ENCODE assay signal across 10 cellular contexts in genomic region chr12:89117448-89118034, GRCh38.
DNase-seq lines count a peak whose midpoint lies in the region; ATAC-seq, FAIRE-seq and TF ChIP-seq lines count a peak whose summit lies in the region.
"Had no signal": no experiment of that assay in that cellular context is flagged by ENCODE, and none has a peak within 500 bp of the region (broad histone marks: within the 10 kb centered on the region; RNA-seq: fewer than 3 reads in every experiment).

No MANE protein-coding gene starts in this region.

- BruUV-seq in A673 (replicated peaks; lab: Mats Ljungman, UMichigan): no TSS peak

- TF ChIP-seq POLR2A in H54 (IDR thresholded peaks at IDR 0.05; ENCODE audit: low read depth, low read length): no peak

- peak; percentile 64 for ATAC-seq in SK-N-SH treated with all-trans-retinoic acid at 6 μM for 48 hours
- ATAC-seq in naive thymus-derived CD4-positive, alpha-beta T cell: no peak

- H3K4me3 Mint-ChIP-seq in naive thymus-derived CD4-positive, alpha-beta T cell: no peak overlapping the region
- H3K4me3 Mint-ChIP-seq: activated B cell treated with CpG ODN at 0.5 μM for 24 hours, nephron had no signal

- CTCF ChIA-PET in A673 (lab: Charles Lee): no interaction called here
- CTCF ChIA-PET in naive thymus-derived CD4-positive, alpha-beta T cell (lab: Charles Lee): no interaction called here

- in situ Hi-C loops in G401 (cut with HindIII; ENCODE audit: low sequenced_read_pairs): no loop called here

- peaks cover 0 to 7% (median 0%) of the 10 kb centered on the region in 7 donors for H3K4me1 Mint-ChIP-seq in naive thymus-derived CD4-positive, alpha-beta T cell
- H3K4me1 Mint-ChIP-seq: activated B cell treated with CpG ODN at 0.5 μM for 24 hours, nephron had no signal

- TF ChIP-seq CTCF in A673 (conservative IDR thresholded peaks at IDR 0.05; ENCODE audit: low read depth, low read length): no peak

- POLR2A ChIA-PET in A673 (lab: Charles Lee; ENCODE audit: low non-redundant PET): no interaction called here
- POLR2A ChIA-PET in naive thymus-derived CD4-positive, alpha-beta T cell (lab: Charles Lee): no interaction called here

- no peaks in the 10 kb centered on the region for H3K9me3 ChIP-seq in A673 (ENCODE audit: low read depth, low read length, poor library complexity, severe bottlenecking)
- H3K9me3 ChIP-seq in naive thymus-derived CD4-positive, alpha-beta T cell (ENCODE audit: control insufficient read depth in 2 of 3, low read length in 3 of 3): no peaks in the 10 kb centered on the region

- peak; percentile 93 for FAIRE-seq in H54 (lab: Jason Lieb, UNC)

- H3K27ac ChIP-seq in A673 (ENCODE audit: low read depth, low read length, poor library complexity, severe bottlenecking): no peak overlapping the region
- H3K27ac ChIP-seq in naive thymus-derived CD4-positive, alpha-beta T cell (ENCODE audit: low read depth, low read length): no peak overlapping the region

- H3K27me3 Mint-ChIP-seq in naive thymus-derived CD4-positive, alpha-beta T cell: peaks cover 0 to 8% (median 2%) of the 10 kb centered on the region in 5 donors

- no peak overlapping the region for H3K4me3 ChIP-seq in A673 (ENCODE audit: low read depth, low read length, poor library complexity, severe bottlenecking)
- no peak overlapping the region for H3K4me3 ChIP-seq in naive thymus-derived CD4-positive, alpha-beta T cell (ENCODE audit: low read length)

- intact Hi-C loops in A673 (cut with micrococcal nuclease; ENCODE audit: unreplicated experiment): no loop called here
- intact Hi-C loops in naive thymus-derived CD4-positive, alpha-beta T cell (cut with micrococcal nuclease): no loop called here

- peaks cover 0 to 8% (median 0%) of the 10 kb centered on the region in 11 donors for H3K9me3 Mint-ChIP-seq in naive thymus-derived CD4-positive, alpha-beta T cell
- H3K9me3 Mint-ChIP-seq: activated B cell treated with CpG ODN at 0.5 μM for 24 hours, nephron had no signal

- H3K36me3 Mint-ChIP-seq in naive thymus-derived CD4-positive, alpha-beta T cell: peaks cover 0 to 6% (median 0%) of the 10 kb centered on the region in 5 donors

- DNase-seq in A673 (ENCODE audit: low spot score) (peak; percentile 13), H54 (ENCODE audit: insufficient read length, low spot score) (no peak), kidney tubule cell (ENCODE audit: low spot score) (peak; percentile 76), NCI-H1694 treated with DMSO at 0.1 percent for 48 hours (lab: John Stamatoyannopoulos, UW) (no peak), NCI-H187 treated with DMSO at 0.1 percent for 48 hours (lab: John Stamatoyannopoulos, UW) (no peak), G401 (ENCODE audit: low spot score) (no peak)
- DNase-seq in naive thymus-derived CD4-positive, alpha-beta T cell: no peak
- DNase-seq: activated B cell treated with CpG ODN at 0.5 μM for 24 hours had no signal

- H3K36me3 ChIP-seq in A673 (ENCODE audit: insufficient read depth, low read length, poor library complexity, severe bottlenecking): no peaks in the 10 kb centered on the region
- no peaks in the 10 kb centered on the region for H3K36me3 ChIP-seq in naive thymus-derived CD4-positive, alpha-beta T cell (ENCODE audit: control insufficient read depth in 2 of 3, insufficient read depth in 3 of 3, low read length in 3 of 3)

- H3K27me3 ChIP-seq in A673 (replicated peaks; ENCODE audit: insufficient read depth, low read depth, low read length, poor library complexity): no peaks in the 10 kb centered on the region
- H3K27me3 ChIP-seq in naive thymus-derived CD4-positive, alpha-beta T cell (ENCODE audit: control insufficient read depth in 2 of 2, insufficient read depth in 2 of 2, low read length in 2 of 2): no peaks in the 10 kb centered on the region

- no peak overlapping the region for H3K27ac Mint-ChIP-seq in naive thymus-derived CD4-positive, alpha-beta T cell
- H3K27ac Mint-ChIP-seq: activated B cell treated with CpG ODN at 0.5 μM for 24 hours had no signal

- H3K4me1 ChIP-seq in A673 (ENCODE audit: insufficient read depth, low read length, poor library complexity, severe bottlenecking): peaks cover 6% of the 10 kb centered on the region
- no peaks in the 10 kb centered on the region for H3K4me1 ChIP-seq in naive thymus-derived CD4-positive, alpha-beta T cell (ENCODE audit: control insufficient read depth in 2 of 2, insufficient read depth in 2 of 2, low read length in 2 of 2)

TF ChIP-seq in SK-N-SH treated with all-trans-retinoic acid at 6 μM for 48 hours, 23 proteins besides CTCF, POLR2A, EP300 and RAD21 (continues in another document):
- TF ChIP-seq ZC3H10 (CRISPR knock-in tag; IDR thresholded peaks at IDR 0.05) (no peak), PPARA (CRISPR knock-in tag; IDR thresholded peaks at IDR 0.05; ENCODE audit: borderline replicate concordance) (no peak), TSHZ2 (CRISPR knock-in tag; IDR thresholded peaks at IDR 0.05) (no peak), CREB5 (CRISPR knock-in tag; IDR thresholded peaks at IDR 0.05; ENCODE audit: low read depth) (no peak), ZNF565 (CRISPR knock-in tag; conservative IDR thresholded peaks at IDR 0.05; ENCODE audit: low read depth) (no peak), TCF4 (CRISPR knock-in tag; IDR thresholded peaks at IDR 0.05; ENCODE audit: borderline replicate concordance) (no peak), CSDC2 (CRISPR knock-in tag; IDR thresholded peaks at IDR 0.05) (no peak), ZNF70 (CRISPR knock-in tag; IDR thresholded peaks at IDR 0.05) (no peak), ZFP3 (CRISPR knock-in tag; IDR thresholded peaks at IDR 0.05) (no peak)
- TF ChIP-seq, protein P1, sequence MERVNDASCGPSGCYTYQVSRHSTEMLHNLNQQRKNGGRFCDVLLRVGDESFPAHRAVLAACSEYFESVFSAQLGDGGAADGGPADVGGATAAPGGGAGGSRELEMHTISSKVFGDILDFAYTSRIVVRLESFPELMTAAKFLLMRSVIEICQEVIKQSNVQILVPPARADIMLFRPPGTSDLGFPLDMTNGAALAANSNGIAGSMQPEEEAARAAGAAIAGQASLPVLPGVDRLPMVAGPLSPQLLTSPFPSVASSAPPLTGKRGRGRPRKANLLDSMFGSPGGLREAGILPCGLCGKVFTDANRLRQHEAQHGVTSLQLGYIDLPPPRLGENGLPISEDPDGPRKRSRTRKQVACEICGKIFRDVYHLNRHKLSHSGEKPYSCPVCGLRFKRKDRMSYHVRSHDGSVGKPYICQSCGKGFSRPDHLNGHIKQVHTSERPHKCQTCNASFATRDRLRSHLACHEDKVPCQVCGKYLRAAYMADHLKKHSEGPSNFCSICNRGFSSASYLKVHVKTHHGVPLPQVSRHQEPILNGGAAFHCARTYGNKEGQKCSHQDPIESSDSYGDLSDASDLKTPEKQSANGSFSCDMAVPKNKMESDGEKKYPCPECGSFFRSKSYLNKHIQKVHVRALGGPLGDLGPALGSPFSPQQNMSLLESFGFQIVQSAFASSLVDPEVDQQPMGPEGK (CRISPR knock-in tag; IDR thresholded peaks at IDR 0.05; ENCODE audit: borderline replicate concordance): no peak
- TF ChIP-seq, protein P2, sequence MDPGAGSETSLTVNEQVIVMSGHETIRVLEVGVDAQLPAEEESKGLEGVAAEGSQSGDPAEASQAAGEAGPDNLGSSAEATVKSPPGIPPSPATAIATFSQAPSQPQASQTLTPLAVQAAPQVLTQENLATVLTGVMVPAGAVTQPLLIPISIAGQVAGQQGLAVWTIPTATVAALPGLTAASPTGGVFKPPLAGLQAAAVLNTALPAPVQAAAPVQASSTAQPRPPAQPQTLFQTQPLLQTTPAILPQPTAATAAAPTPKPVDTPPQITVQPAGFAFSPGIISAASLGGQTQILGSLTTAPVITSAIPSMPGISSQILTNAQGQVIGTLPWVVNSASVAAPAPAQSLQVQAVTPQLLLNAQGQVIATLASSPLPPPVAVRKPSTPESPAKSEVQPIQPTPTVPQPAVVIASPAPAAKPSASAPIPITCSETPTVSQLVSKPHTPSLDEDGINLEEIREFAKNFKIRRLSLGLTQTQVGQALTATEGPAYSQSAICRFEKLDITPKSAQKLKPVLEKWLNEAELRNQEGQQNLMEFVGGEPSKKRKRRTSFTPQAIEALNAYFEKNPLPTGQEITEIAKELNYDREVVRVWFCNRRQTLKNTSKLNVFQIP (CRISPR knock-in tag; IDR thresholded peaks at IDR 0.05; ENCODE audit: borderline replicate concordance, low read depth): no peak

Comparison
In these comparisons a context has a peak if more than half of its experiments do, and no peak if none do; other contexts are left out.
1. DNase-seq: peak in A673 (single experiment) and kidney tubule cell (single experiment); none in H54 (single experiment), naive thymus-derived CD4-positive, alpha-beta T cell (0 of 9), NCI-H1694 treated with DMSO at 0.1 percent for 48 hours (single experiment), NCI-H187 treated with DMSO at 0.1 percent for 48 hours (single experiment) and G401 (single experiment).